ENCODE assay signal across 8 cellular contexts in genomic region chr6:106629859-106630163, GRCh38. TPM values are rescaled to one million over a fixed set of nuclear protein-coding genes. Genes with fewer than 3 reads are reported as not detected.
DNase-seq lines count a peak whose midpoint lies in the region; ATAC-seq and TF ChIP-seq lines count a peak whose summit lies in the region.

No MANE protein-coding gene starts in this region.

- H3K4me3 ChIP-seq in BJ (ENCODE audit: low read depth, low read length) (peak overlapping the region; percentile 65), HUES64 (ENCODE audit: low read length) (peak overlapping the region; percentile 95), choroid plexus epithelial cell (ENCODE audit: low read depth, low read length) (peak overlapping the region; percentile 97)

- CTCF ChIA-PET in BJ (lab: Yijun Ruan, JAX) = no interaction called here

- ATAC-seq in natural killer cell (no peak), GM18868 (IDR thresholded peaks at IDR 0.05; ENCODE audit: unreplicated experiment) (no peak)

- H3K27ac Mint-ChIP-seq in natural killer cell = peak overlapping the region; percentile 98

- H3K9me3 ChIP-seq in HUES64 (ENCODE audit: insufficient read depth, low read depth, low read length) = no peaks in the 10 kb centered on the region

- peak overlapping the region; percentile 94 for H3K27ac ChIP-seq in HUES64 (ENCODE audit: low read depth, low read length)

- WGBS in HUES64 = 1% methylated on average over 14 of the region's 14 CpGs

- H3K4me1 ChIP-seq in HUES64 (ENCODE audit: insufficient read depth, low read length) = peaks cover 18% of the 10 kb centered on the region

- H3K36me3 Mint-ChIP-seq in natural killer cell = no peaks in the 10 kb centered on the region

- no peak for DNase-seq in BJ (ENCODE audit: low read depth)
- no peak for DNase-seq in choroid plexus epithelial cell (ENCODE audit: low read depth)
- no peak for DNase-seq in natural killer cell
- DNase-seq in effector CD4-positive, alpha-beta T cell = no peak
- no peak for DNase-seq in head of caudate nucleus
- no peak for DNase-seq in MV-4-11 (lab: John Stamatoyannopoulos, UW)

- intact Hi-C loops in natural killer cell (cut with micrococcal nuclease) = no loop called here
- intact Hi-C loops in head of caudate nucleus (cut with DNase I) = loop anchor here (5.0 kb wide), 1 partner anchor 397 kb away; the partner anchor contains the start of gene MTRES1

- H3K4me1 Mint-ChIP-seq in natural killer cell = peaks cover 21 to 24% of the 10 kb centered on the region in 2 donors

- TF ChIP-seq CTCF in BJ (IDR thresholded peaks at IDR 0.05; ENCODE audit: insufficient read depth, low read depth, low read length) = no peak
- no peak for TF ChIP-seq CTCF in choroid plexus epithelial cell (conservative IDR thresholded peaks at IDR 0.05; ENCODE audit: low read depth, low read length)
- TF ChIP-seq CTCF in natural killer cell (IDR thresholded peaks at IDR 0.05) = no peak

- no peaks in the 10 kb centered on the region for H3K27me3 Mint-ChIP-seq in natural killer cell (ENCODE audit: low read depth in 2 of 2)

- H3K27me3 ChIP-seq in BJ (ENCODE audit: control insufficient read depth, insufficient read depth, low read length) = no peaks in the 10 kb centered on the region
- no peaks in the 10 kb centered on the region for H3K27me3 ChIP-seq in HUES64 (ENCODE audit: insufficient read depth, low read length)

- H3K36me3 ChIP-seq in BJ (ENCODE audit: control insufficient read depth, insufficient read depth, low read length) (no peaks in the 10 kb centered on the region), HUES64 (ENCODE audit: insufficient read depth, low read length) (no peaks in the 10 kb centered on the region)

- POLR2A ChIA-PET in BJ (lab: Charles Lee) = no interaction called here

- peak overlapping the region; percentile 94 for H3K9ac ChIP-seq in HUES64 (ENCODE audit: low read depth, low read length)

- peak overlapping the region; percentile 99 for H3K4me3 Mint-ChIP-seq in natural killer cell

- H3K9me3 Mint-ChIP-seq in natural killer cell = no peaks in the 10 kb centered on the region

RNA-seq across cellular contexts. Expression of gene QRSL1, which starts 0.4 kb away (rescaled TPM):
- polyA plus RNA-seq in BJ (2011; rRNA removed) = 7.5 and 10.4 TPM in 2 replicates
- 4.5 and 6.6 TPM in 2 replicates for polyA minus RNA-seq in BJ (2011; rRNA and poly(A)+ RNA removed)
- 15.4 TPM for polyA plus RNA-seq in HUES64 (2013, experiment 1 of 2)
- polyA plus RNA-seq in HUES64 (2013, experiment 2 of 2) = 13.1 TPM
- 1 to 10 TPM; 5.6 to 8.4 (median 6.5) TPM for total RNA-seq in natural killer cell

RNA-seq across cellular contexts. Expression of gene RTN4IP1, which starts 0.5 kb away (rescaled TPM):
- polyA plus RNA-seq in BJ (2011; rRNA removed) = 3.1 and 4.9 TPM in 2 replicates
- 2.4 and 4.1 TPM in 2 replicates for polyA minus RNA-seq in BJ (2011; rRNA and poly(A)+ RNA removed)
- 14.8 TPM for polyA plus RNA-seq in HUES64 (2013, experiment 1 of 2)
- polyA plus RNA-seq in HUES64 (2013, experiment 2 of 2) = 14.6 TPM
- total RNA-seq in natural killer cell = 1 to 10 TPM; 2.9 to 5.5 (median 5.0) TPM
